ENCODE assay signal across 1 cellular context in the genomic region with DNA sequence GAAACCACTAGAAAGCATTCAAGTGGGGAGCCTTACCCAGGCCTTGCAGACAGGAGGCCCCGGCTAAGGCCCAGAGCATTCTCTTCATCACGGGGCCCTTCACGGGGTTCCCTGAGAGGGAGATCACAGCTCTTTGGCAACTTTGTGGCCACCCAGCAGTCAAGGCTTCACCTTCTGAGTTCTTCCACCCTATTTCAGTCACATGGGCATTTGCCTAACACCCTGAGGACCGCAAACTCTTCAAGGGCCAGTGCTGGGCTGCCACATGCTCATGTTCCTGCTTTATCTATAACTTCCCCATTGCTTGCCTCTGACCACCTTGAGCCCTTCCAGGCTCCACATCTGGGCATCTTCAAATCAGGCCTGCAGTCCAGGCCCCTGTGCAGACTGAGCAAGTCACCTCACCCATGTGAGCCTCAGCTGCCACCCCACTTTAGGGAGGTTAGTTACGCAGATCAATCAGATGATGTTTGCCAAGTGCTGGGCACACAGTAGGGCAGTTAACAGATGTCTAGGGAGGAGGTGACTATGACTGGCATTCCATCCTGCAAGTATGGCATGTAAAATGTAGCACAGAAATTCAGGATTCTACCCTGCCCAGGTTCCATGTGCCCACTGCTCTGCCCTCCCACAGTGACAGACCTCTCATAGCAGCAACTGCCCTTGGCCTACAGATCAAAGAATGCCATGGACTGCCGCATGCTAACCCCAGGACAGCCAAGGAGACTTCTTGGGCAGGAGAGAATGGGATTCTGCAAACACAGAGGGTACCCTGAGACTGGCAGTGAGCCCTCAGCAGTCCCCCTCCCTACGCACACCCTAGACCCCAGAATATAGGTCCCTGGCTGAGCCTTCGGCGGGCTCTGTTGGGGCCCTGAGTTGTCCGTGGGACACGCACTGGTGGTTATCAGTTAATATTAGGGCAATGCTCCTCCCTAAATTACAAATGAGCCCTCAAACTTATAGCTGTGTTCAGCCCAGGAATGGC.
TF ChIP-seq lines count a peak whose summit lies in the region.

No MANE protein-coding gene starts in this region.

TF ChIP-seq in IMR-90, 13 proteins besides CTCF, POLR2A, EP300 and RAD21:
- no peak for TF ChIP-seq RFX5 (IDR thresholded peaks at IDR 0.05; ENCODE audit: low read depth, low read length)
- TF ChIP-seq RCOR1 (IDR thresholded peaks at IDR 0.05; ENCODE audit: insufficient replicate concordance, low read length): no peak
- TF ChIP-seq CEBPB (IDR thresholded peaks at IDR 0.05; ENCODE audit: low read depth, low read length): no peak
- TF ChIP-seq, protein P1, sequence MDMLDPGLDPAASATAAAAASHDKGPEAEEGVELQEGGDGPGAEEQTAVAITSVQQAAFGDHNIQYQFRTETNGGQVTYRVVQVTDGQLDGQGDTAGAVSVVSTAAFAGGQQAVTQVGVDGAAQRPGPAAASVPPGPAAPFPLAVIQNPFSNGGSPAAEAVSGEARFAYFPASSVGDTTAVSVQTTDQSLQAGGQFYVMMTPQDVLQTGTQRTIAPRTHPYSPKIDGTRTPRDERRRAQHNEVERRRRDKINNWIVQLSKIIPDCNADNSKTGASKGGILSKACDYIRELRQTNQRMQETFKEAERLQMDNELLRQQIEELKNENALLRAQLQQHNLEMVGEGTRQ (IDR thresholded peaks at IDR 0.05; ENCODE audit: low read depth, low read length): no peak
- TF ChIP-seq, protein P2, sequence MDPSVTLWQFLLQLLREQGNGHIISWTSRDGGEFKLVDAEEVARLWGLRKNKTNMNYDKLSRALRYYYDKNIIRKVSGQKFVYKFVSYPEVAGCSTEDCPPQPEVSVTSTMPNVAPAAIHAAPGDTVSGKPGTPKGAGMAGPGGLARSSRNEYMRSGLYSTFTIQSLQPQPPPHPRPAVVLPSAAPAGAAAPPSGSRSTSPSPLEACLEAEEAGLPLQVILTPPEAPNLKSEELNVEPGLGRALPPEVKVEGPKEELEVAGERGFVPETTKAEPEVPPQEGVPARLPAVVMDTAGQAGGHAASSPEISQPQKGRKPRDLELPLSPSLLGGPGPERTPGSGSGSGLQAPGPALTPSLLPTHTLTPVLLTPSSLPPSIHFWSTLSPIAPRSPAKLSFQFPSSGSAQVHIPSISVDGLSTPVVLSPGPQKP (IDR thresholded peaks at IDR 0.05; ENCODE audit: borderline replicate concordance, low read depth, low read length): no peak
- TF ChIP-seq FOS (IDR thresholded peaks at IDR 0.05; ENCODE audit: low read depth, low read length): no peak
- TF ChIP-seq MAFK (IDR thresholded peaks at IDR 0.05; ENCODE audit: low read depth, low read length): no peak
- no peak for TF ChIP-seq MXI1 (IDR thresholded peaks at IDR 0.05; ENCODE audit: borderline replicate concordance, low read depth, low read length)
- no peak for TF ChIP-seq MAZ (IDR thresholded peaks at IDR 0.05; ENCODE audit: borderline replicate concordance, low read depth, low read length)
- TF ChIP-seq BHLHE40 (IDR thresholded peaks at IDR 0.05; ENCODE audit: low read depth, low read length): no peak
- no peak for TF ChIP-seq CHD1 (IDR thresholded peaks at IDR 0.05; ENCODE audit: low read depth, low read length)
- no peak for TF ChIP-seq NFE2L2 (IDR thresholded peaks at IDR 0.05; ENCODE audit: low read depth, low read length)
- TF ChIP-seq SMC3 (IDR thresholded peaks at IDR 0.05; ENCODE audit: low read depth, low read length): no peak
